17 cellular contexts compared by ENCODE assay signal in genomic region chr12:42124764-42125371, GRCh38. TPM values are rescaled to one million over a fixed set of nuclear protein-coding genes. Genes with fewer than 3 reads are reported as not detected.
DNase-seq lines count a peak whose midpoint lies in the region; ATAC-seq, FAIRE-seq and TF ChIP-seq lines count a peak whose summit lies in the region.
"Had no signal": no experiment of that assay in that cellular context is flagged by ENCODE, and none has a peak within 500 bp of the region (broad histone marks: within the 10 kb centered on the region; RNA-seq: fewer than 3 reads in every experiment).

No MANE protein-coding gene starts in this region.

- FAIRE-seq in kidney (lab: Jason Lieb, UNC), result no peak

- H3K4me1 ChIP-seq in BLaER1 (peaks cover 12% of the 10 kb centered on the region), kidney (ENCODE audit: control insufficient read depth in 1 of 2, insufficient read depth in 1 of 2, low read depth in 1 of 2, low read length in 2 of 2) (peaks cover 4 to 5% of the 10 kb centered on the region in 2 donors), upper lobe of right lung (peaks cover 6% of the 10 kb centered on the region)
- H3K4me1 ChIP-seq: testis had no signal

- H3K27me3 ChIP-seq in BLaER1 (no peaks in the 10 kb centered on the region), upper lobe of right lung (no peaks in the 10 kb centered on the region)
- H3K27me3 ChIP-seq: testis had no signal

- intact Hi-C loops in kidney (cut with DNase I) (no loop called here), upper lobe of right lung (cut with DNase I) (no loop called here)

- peak overlapping the region; percentile 58 for H3K9ac ChIP-seq in BLaER1
- no peak overlapping the region for H3K9ac ChIP-seq in kidney (ENCODE audit: low read length in 2 of 2)

- H3K4me3 ChIP-seq in BLaER1 (no peak overlapping the region), kidney (ENCODE audit: low read length in 2 of 2) (peak overlapping the region; percentile 0 to 32), upper lobe of right lung (no peak overlapping the region)
- H3K4me3 ChIP-seq: testis had no signal

- H3K27ac ChIP-seq in BLaER1 (no peak overlapping the region), kidney (ENCODE audit: low read depth in 2 of 2, low read length in 2 of 2) (no peak overlapping the region), upper lobe of right lung (no peak overlapping the region)
- H3K27ac ChIP-seq: testis had no signal

- H3K4me2 ChIP-seq in BLaER1, result peak overlapping the region; percentile 43

- ATAC-seq in HG02610 (IDR thresholded peaks at IDR 0.05; ENCODE audit: unreplicated experiment), result peak; percentile 25
- ATAC-seq in upper lobe of right lung, result no peak
- ATAC-seq: right cardiac atrium had no signal

- H3K9me3 ChIP-seq in BLaER1 (peaks cover 10% of the 10 kb centered on the region), kidney (ENCODE audit: control insufficient read depth in 1 of 2, low read length in 2 of 2) (no peaks in the 10 kb centered on the region), upper lobe of right lung (no peaks in the 10 kb centered on the region)
- H3K9me3 ChIP-seq: testis had no signal

- peaks cover 51% of the 10 kb centered on the region for H4K20me1 ChIP-seq in BLaER1

- H3K36me3 ChIP-seq in BLaER1 (peaks cover 15% of the 10 kb centered on the region), kidney (ENCODE audit: control insufficient read depth in 1 of 2, insufficient read depth in 2 of 2, low read length in 2 of 2) (no peaks in the 10 kb centered on the region), upper lobe of right lung (no peaks in the 10 kb centered on the region)

- TF ChIP-seq CTCF in kidney (IDR thresholded peaks at IDR 0.05; ENCODE audit: borderline replicate concordance, extremely low read depth, insufficient read depth) (no peak), upper lobe of right lung (IDR thresholded peaks at IDR 0.05) (no peak)

- DNase-seq in NCI-H524 (lab: John Stamatoyannopoulos, UW), result peak; percentile 20 to 73
- DNase-seq in kidney, result no peak
- no peak for DNase-seq in NCI-H146 (lab: John Stamatoyannopoulos, UW)
- no peak for DNase-seq in NCI-H2029 treated with DMSO at 0.1 percent for 48 hours (lab: John Stamatoyannopoulos, UW)
- DNase-seq in upper lobe of right lung, result no peak
- DNase-seq in GOT3 (lab: John Stamatoyannopoulos, UW), result no peak
- DNase-seq: activated CD4-positive, alpha-beta T cell treated with anti-CD3 and anti-CD28 coated beads for 1 hour; activated T-cell treated with anti-CD3 and anti-CD28 coated beads for 4 hours; effector CD8-positive, alpha-beta T cell; mammary epithelial cell; NCI-H187 treated with DMSO at 0.1 percent for 48 hours; right cardiac atrium; stimulated activated CD4-positive, alpha-beta T cell treated with anti-CD3 and anti-CD28 coated beads, Interleukin-2, amount 100 ng/mL, for 48 hours; stimulated activated CD8-positive, alpha-beta memory T cell treated with anti-CD3 and anti-CD28 coated beads, Interleukin-4, amount 100 ng/mL, for 48 hours; testis had no signal

RNA-seq across cellular contexts. Expression of gene GXYLT1, which starts 19.8 kb away (rescaled TPM):
- total RNA-seq in kidney, result 13.4 TPM
- 3.2 TPM for polyA plus RNA-seq in kidney (ENCODE audit: insufficient read depth, low read depth, low replicate concordance)
- 15.7 TPM for total RNA-seq in upper lobe of right lung

Comparison
In these comparisons a context has a peak if more than half of its experiments do, and no peak if none do; other contexts are left out.
1. H3K4me3 ChIP-seq: peak in kidney (2 of 2); none in BLaER1 (single experiment) and upper lobe of right lung (single experiment).
2. DNase-seq: peak in NCI-H524 (2 of 2); none in kidney (single experiment), NCI-H146 (single experiment), NCI-H2029 treated with DMSO at 0.1 percent for 48 hours (single experiment), upper lobe of right lung (single experiment) and GOT3 (single experiment).